ENCODE assay signal across 20 cellular contexts in the genomic region with DNA sequence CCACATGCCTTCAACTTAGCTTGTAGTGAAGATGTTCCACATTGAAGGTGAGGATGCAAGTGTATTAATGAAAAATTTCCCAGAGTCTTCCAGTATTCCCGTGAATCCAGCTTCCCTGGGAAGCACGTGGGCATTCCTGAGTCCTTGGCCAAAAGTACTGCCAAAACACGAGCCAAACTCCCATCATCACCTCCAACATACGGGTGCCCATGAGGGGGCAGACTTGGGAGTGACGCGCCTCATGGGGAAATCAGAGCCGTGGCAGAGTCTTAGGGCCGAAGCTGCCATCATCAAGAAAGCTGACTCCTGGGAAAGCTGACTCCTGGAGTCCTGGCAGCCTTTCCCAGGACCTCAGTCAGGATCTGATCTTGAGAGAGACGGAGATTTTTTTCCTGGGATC.
"Had no signal": no experiment of that assay in that cellular context is flagged by ENCODE, and none has a peak within 500 bp of the region (broad histone marks: within the 10 kb centered on the region; RNA-seq: fewer than 3 reads in every experiment).

No MANE protein-coding gene starts in this region.

- H3K4me3 Mint-ChIP-seq: activated CD8-positive, alpha-beta memory T cell treated with anti-CD3 and anti-CD28 coated beads, Interleukin-2, amount 10 ng/mL, durations not matched to agents 7 days and 5 days; activated naive CD4-positive, alpha-beta T cell treated with anti-CD3 and anti-CD28 coated beads, Interleukin-2, amount 10 ng/mL, durations not matched to agents 7 days and 5 days; central memory CD8-positive, alpha-beta T cell; dendritic cell treated with granulocyte-macrophage colony-stimulating factor and Interleukin-4, amounts not matched to agents 40 ng/mL and 50 ng/mL, for 4 days; effector memory CD8-positive, alpha-beta T cell; memory B cell; nephron; stimulated activated memory B cell treated with anti-CD40 and anti-IgM and Interleukin-4, amounts not matched to agents 10 μg/mL and 1 μg/mL and 100 μg/mL, for 72 hours; T-helper 2 cell treated with Interferon-gamma antibody and Interleukin-4, amounts not matched to agents 5 μg/mL and 100 μg/mL, for 36 hours had no signal

- H3K27ac ChIP-seq: body of pancreas, prostate gland, spleen had no signal

- H3K9me3 ChIP-seq: body of pancreas, prostate gland had no signal

- H3K4me3 ChIP-seq: body of pancreas, prostate gland, spleen had no signal

- H3K27ac Mint-ChIP-seq: activated CD8-positive, alpha-beta memory T cell treated with anti-CD3 and anti-CD28 coated beads, Interleukin-2, amount 10 ng/mL, durations not matched to agents 7 days and 5 days; dendritic cell treated with granulocyte-macrophage colony-stimulating factor and Interleukin-4, amounts not matched to agents 40 ng/mL and 50 ng/mL, for 4 days; memory B cell; nephron; stimulated activated memory B cell treated with anti-CD40 and anti-IgM and Interleukin-4, amounts not matched to agents 10 μg/mL and 1 μg/mL and 100 μg/mL, for 72 hours; T-helper 2 cell treated with Interferon-gamma antibody and Interleukin-4, amounts not matched to agents 5 μg/mL and 100 μg/mL, for 36 hours had no signal

- ATAC-seq: activated CD4-positive, CD25-positive, alpha-beta regulatory T cell treated with anti-CD3 and anti-CD28 coated beads, Interleukin-2, amount 50 U/mL, for 24 hours; activated CD8-positive, alpha-beta memory T cell treated with anti-CD3 and anti-CD28 coated beads, Interleukin-2, amount 10 ng/mL, durations not matched to agents 7 days and 5 days; body of pancreas; effector memory CD8-positive, alpha-beta T cell; left lobe of liver; sciatic nerve; stimulated activated memory B cell treated with anti-CD40 and anti-IgM and Interleukin-4, amounts not matched to agents 10 μg/mL and 1 μg/mL and 100 μg/mL, for 72 hours had no signal

- H3K9me3 Mint-ChIP-seq: activated naive CD4-positive, alpha-beta T cell treated with anti-CD3 and anti-CD28 coated beads, Interleukin-2, amount 10 ng/mL, durations not matched to agents 7 days and 5 days; central memory CD8-positive, alpha-beta T cell; dendritic cell treated with granulocyte-macrophage colony-stimulating factor and Interleukin-4, amounts not matched to agents 40 ng/mL and 50 ng/mL, for 4 days; effector memory CD8-positive, alpha-beta T cell; memory B cell; T-helper 2 cell treated with Interferon-gamma antibody and Interleukin-4, amounts not matched to agents 5 μg/mL and 100 μg/mL, for 36 hours had no signal

- H3K4me1 Mint-ChIP-seq: activated naive CD4-positive, alpha-beta T cell treated with anti-CD3 and anti-CD28 coated beads, Interleukin-2, amount 10 ng/mL, durations not matched to agents 7 days and 5 days; nephron had no signal

- H3K27me3 Mint-ChIP-seq: activated CD8-positive, alpha-beta memory T cell treated with anti-CD3 and anti-CD28 coated beads, Interleukin-2, amount 10 ng/mL, durations not matched to agents 7 days and 5 days; activated naive CD4-positive, alpha-beta T cell treated with anti-CD3 and anti-CD28 coated beads, Interleukin-2, amount 10 ng/mL, durations not matched to agents 7 days and 5 days; central memory CD8-positive, alpha-beta T cell; dendritic cell treated with granulocyte-macrophage colony-stimulating factor and Interleukin-4, amounts not matched to agents 40 ng/mL and 50 ng/mL, for 4 days; effector memory CD8-positive, alpha-beta T cell; memory B cell; stimulated activated memory B cell treated with anti-CD40 and anti-IgM and Interleukin-4, amounts not matched to agents 10 μg/mL and 1 μg/mL and 100 μg/mL, for 72 hours had no signal

- DNase-seq: activated CD4-positive, alpha-beta T cell treated with anti-CD3 and anti-CD28 coated beads, Interleukin-2, amount 50 U/mL, for 48 hours; activated CD8-positive, alpha-beta memory T cell treated with anti-CD3 and anti-CD28 coated beads, Interleukin-2, amount 10 ng/mL, durations not matched to agents 7 days and 5 days; activated naive CD4-positive, alpha-beta T cell treated with anti-CD3 and anti-CD28 coated beads, Interleukin-2, amount 10 ng/mL, durations not matched to agents 7 days and 5 days; effector memory CD8-positive, alpha-beta T cell; hypothalamus; spleen; stimulated activated CD4-positive, alpha-beta T cell treated with anti-CD3 and anti-CD28 coated beads, Interleukin-1b, Interleukin-23, amount 100 ng/mL, for 48 hours; SW 1271; trophoblast cell had no signal

- H3K4me1 ChIP-seq: body of pancreas, prostate gland, spleen had no signal

- H3K27me3 ChIP-seq: body of pancreas, spleen had no signal
